In genomic region chr7:134646425-134647305, GRCh38 we compare ENCODE assay signal across 1 cellular context.
A peak's percentile ranks its signal among the peaks of the same experiment; 100 is the strongest.
TF ChIP-seq lines count a peak whose summit lies in the region.

BPGM (plus strand) TSS chr7:134646853; CDS start chr7:134661508, 14,655 bp downstream.

TF ChIP-seq in HepG2, 621 proteins besides CTCF, POLR2A, EP300 and RAD21 (continued from another document and continues in another):
- TF ChIP-seq HMGXB4 (CRISPR knock-in tag; IDR thresholded peaks at IDR 0.05; ENCODE audit: borderline replicate concordance in 1 of 2, low read depth in 1 of 2) (peak; percentile 60 to 80; a peak in 3 of 4 replicates), ZNF383 (CRISPR knock-in tag; IDR thresholded peaks at IDR 0.05; ENCODE audit: borderline replicate concordance) (no peak), ZEB1 (IDR thresholded peaks at IDR 0.05; ENCODE audit: insufficient replicate concordance, low read depth) (no peak), FOXO1 (CRISPR knock-in tag; IDR thresholded peaks at IDR 0.05) (no peak), TCF7 (IDR thresholded peaks at IDR 0.05; ENCODE audit: low read depth) (no peak), ZNF331 (CRISPR knock-in tag; IDR thresholded peaks at IDR 0.05) (0 out of 2 replicates have a peak, but pooled peaks have one; percentile 33), RFXAP (CRISPR knock-in tag; IDR thresholded peaks at IDR 0.05; ENCODE audit: borderline replicate concordance) (no peak), ZNF282 (IDR thresholded peaks at IDR 0.05; ENCODE audit: partially characterized antibody) (no peak), PATZ1 (CRISPR knock-in tag; IDR thresholded peaks at IDR 0.05) (no peak), XBP1 (CRISPR knock-in tag; IDR thresholded peaks at IDR 0.05) (no peak), ZNF44 (CRISPR knock-in tag; IDR thresholded peaks at IDR 0.05) (no peak), RCOR2 (CRISPR knock-in tag; IDR thresholded peaks at IDR 0.05) (no peak), TRIM24 (CRISPR knock-in tag; IDR thresholded peaks at IDR 0.05) (no peak), MLX (CRISPR knock-in tag; IDR thresholded peaks at IDR 0.05) (no peak), ZNF639 (CRISPR knock-in tag; conservative IDR thresholded peaks at IDR 0.05) (no peak), FOSL1 (CRISPR knock-in tag; IDR thresholded peaks at IDR 0.05; ENCODE audit: borderline replicate concordance) (no peak), ZNF335 (CRISPR knock-in tag; IDR thresholded peaks at IDR 0.05) (0 out of 2 replicates have a peak, but pooled peaks have one; percentile 28), NR2F2 (IDR thresholded peaks at IDR 0.05; ENCODE audit: borderline replicate concordance, low read depth) (no peak), ZNF737 (CRISPR knock-in tag; IDR thresholded peaks at IDR 0.05; ENCODE audit: borderline replicate concordance) (no peak), ZBED4 (CRISPR knock-in tag; IDR thresholded peaks at IDR 0.05; ENCODE audit: borderline replicate concordance) (no peak), GTF3A (CRISPR knock-in tag; conservative IDR thresholded peaks at IDR 0.05) (no peak), ZNF768 (CRISPR knock-in tag; IDR thresholded peaks at IDR 0.05) (no peak), ELF3 (CRISPR knock-in tag; IDR thresholded peaks at IDR 0.05) (peak; percentile 70), ZNF879 (CRISPR knock-in tag; IDR thresholded peaks at IDR 0.05) (no peak), HDAC1 (CRISPR knock-in tag; IDR thresholded peaks at IDR 0.05) (no peak; the same call in none of the 2 replicates), ZNF230 (CRISPR knock-in tag; IDR thresholded peaks at IDR 0.05) (no peak), ZBTB7A (CRISPR knock-in tag; IDR thresholded peaks at IDR 0.05) (no peak), ZBTB25 (CRISPR knock-in tag; IDR thresholded peaks at IDR 0.05) (no peak), TBP (CRISPR knock-in tag; IDR thresholded peaks at IDR 0.05) (no peak), TCF7L2 (IDR thresholded peaks at IDR 0.05; ENCODE audit: low read depth, low read length) (no peak), GTF2F1 (IDR thresholded peaks at IDR 0.05; ENCODE audit: low read length) (0 out of 2 replicates have a peak, but pooled peaks have one; percentile 35), RFXANK (CRISPR knock-in tag; IDR thresholded peaks at IDR 0.05) (no peak), ZNF142 (CRISPR knock-in tag; IDR thresholded peaks at IDR 0.05) (no peak), KLF13 (CRISPR knock-in tag; IDR thresholded peaks at IDR 0.05) (no peak), AKNA (CRISPR knock-in tag; IDR thresholded peaks at IDR 0.05; ENCODE audit: borderline replicate concordance) (no peak), ZNF24 (IDR thresholded peaks at IDR 0.05) (no peak), U2AF1 (optimal IDR thresholded peaks at IDR 0.05; ENCODE audit: low read depth, low read length) (peak; percentile 83), HOXD1 (CRISPR knock-in tag; IDR thresholded peaks at IDR 0.05) (no peak), ZNF670 (CRISPR knock-in tag; IDR thresholded peaks at IDR 0.05; ENCODE audit: borderline replicate concordance) (0 out of 2 replicates have a peak, but pooled peaks have one; percentile 15), ZNF740 (CRISPR knock-in tag; IDR thresholded peaks at IDR 0.05) (no peak)
